14 cellular contexts compared by ENCODE assay signal in the genomic region with DNA sequence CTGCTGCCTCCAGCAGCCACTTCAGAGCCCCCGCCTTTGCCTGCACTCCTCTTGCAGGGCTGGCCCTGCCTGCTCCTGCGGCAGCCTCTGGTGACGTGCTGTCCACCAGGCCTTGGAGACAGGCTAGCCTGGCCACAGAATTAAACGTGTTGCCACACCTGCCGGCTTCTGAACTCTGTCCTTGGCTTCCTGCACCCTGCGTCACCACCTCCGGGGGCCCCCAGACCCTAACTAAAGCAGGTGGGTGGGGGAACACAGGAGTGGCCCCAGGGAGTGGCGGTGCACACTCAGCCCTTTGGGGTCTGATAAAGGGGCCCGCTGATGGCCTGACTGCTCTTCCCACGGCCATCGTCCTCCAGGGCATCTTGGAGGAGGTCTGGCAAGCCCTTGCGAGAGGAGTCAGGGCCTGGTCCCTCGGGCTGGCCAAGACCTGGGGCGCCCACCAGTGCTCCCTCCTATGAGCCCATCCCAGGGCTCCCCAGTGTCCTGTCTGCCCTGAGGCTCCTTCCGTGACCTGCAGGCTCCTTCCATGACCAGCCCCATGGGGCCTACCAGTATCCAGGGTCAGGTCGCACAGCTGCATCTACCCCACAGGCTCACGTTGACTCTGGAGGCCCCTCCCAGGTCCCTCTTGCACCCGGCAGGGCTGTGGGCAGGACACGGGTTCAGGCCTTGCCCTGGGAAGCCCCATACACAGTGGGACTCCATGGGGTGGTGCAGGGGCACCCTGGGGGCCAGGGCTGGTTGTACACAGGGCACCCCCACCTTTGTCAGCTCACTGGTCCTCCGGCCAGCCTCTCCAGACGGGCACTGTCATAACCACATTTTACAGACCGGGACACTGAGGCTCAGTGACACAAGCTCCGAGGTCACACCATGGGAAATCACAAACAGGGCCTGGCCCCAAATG. TPM values are rescaled to one million over a fixed set of nuclear protein-coding genes. Genes with fewer than 3 reads are reported as not detected.
DNase-seq lines count a peak whose midpoint lies in the region; ATAC-seq and TF ChIP-seq lines count a peak whose summit lies in the region.
"Had no signal": no experiment of that assay in that cellular context is flagged by ENCODE, and none has a peak within 500 bp of the region (broad histone marks: within the 10 kb centered on the region; RNA-seq: fewer than 3 reads in every experiment).

No MANE protein-coding gene starts in this region.

- H3K27me3 Mint-ChIP-seq in activated naive CD8-positive, alpha-beta T cell = peaks cover 3% of the 10 kb centered on the region
- H3K27me3 Mint-ChIP-seq in activated naive CD8-positive, alpha-beta T cell treated with anti-CD3 and anti-CD28 coated beads, Interleukin-2, amount 50 U/mL, for 24 hours = peaks cover 11% of the 10 kb centered on the region
- peaks cover 14% of the 10 kb centered on the region for H3K27me3 Mint-ChIP-seq in stimulated activated memory B cell treated with anti-CD40 and anti-IgM and Interleukin-4, amounts not matched to agents 10 μg/mL and 1 μg/mL and 100 μg/mL, for 72 hours

- TF ChIP-seq POLR2A in right lobe of liver (IDR thresholded peaks at IDR 0.05) = no peak

- no peak for ATAC-seq in activated naive CD8-positive, alpha-beta T cell treated with anti-CD3 and anti-CD28 coated beads, Interleukin-2, amount 50 U/mL, for 24 hours
- ATAC-seq in right lobe of liver (no peak), HG03571 (IDR thresholded peaks at IDR 0.05; ENCODE audit: unreplicated experiment) (no peak)
- ATAC-seq in stimulated activated memory B cell treated with anti-CD40 and anti-IgM and Interleukin-4, amounts not matched to agents 10 μg/mL and 1 μg/mL and 100 μg/mL, for 72 hours = no peak
- ATAC-seq: effector memory CD8-positive, alpha-beta T cell had no signal

- 30% methylated on average over 2 of the region's 23 CpGs for WGBS in right lobe of liver (ENCODE audit: insufficient coverage, low coverage, low lambda C conversion rate, missing lambda C conversion rate)

- H3K9me3 ChIP-seq in right lobe of liver = no peaks in the 10 kb centered on the region
- H3K9me3 ChIP-seq: ovary had no signal

- H3K27ac ChIP-seq in VCaP = peak overlapping the region; percentile 99; the same call in 1 of the 2 replicates
- peak overlapping the region in 2 of 3 donors; percentile 61 to 80 for H3K27ac ChIP-seq in right lobe of liver
- H3K27ac ChIP-seq: ovary had no signal

- H3K27ac Mint-ChIP-seq in activated naive CD8-positive, alpha-beta T cell = no peak overlapping the region
- H3K27ac Mint-ChIP-seq in activated naive CD8-positive, alpha-beta T cell treated with anti-CD3 and anti-CD28 coated beads, Interleukin-2, amount 50 U/mL, for 24 hours = no peak overlapping the region
- H3K27ac Mint-ChIP-seq in stimulated activated memory B cell treated with anti-CD40 and anti-IgM and Interleukin-4, amounts not matched to agents 10 μg/mL and 1 μg/mL and 100 μg/mL, for 72 hours = no peak overlapping the region

- H3K27me3 ChIP-seq in right lobe of liver = no peaks in the 10 kb centered on the region

- H3K4me1 ChIP-seq in right lobe of liver = peaks cover 0 to 29% (median 15%) of the 10 kb centered on the region in 4 donors

- no peak for TF ChIP-seq CTCF in VCaP (conservative IDR thresholded peaks at IDR 0.05)
- TF ChIP-seq CTCF in right lobe of liver (IDR thresholded peaks at IDR 0.05) = no peak

- H3K36me3 Mint-ChIP-seq in activated naive CD8-positive, alpha-beta T cell = no peaks in the 10 kb centered on the region
- H3K36me3 Mint-ChIP-seq in activated naive CD8-positive, alpha-beta T cell treated with anti-CD3 and anti-CD28 coated beads, Interleukin-2, amount 50 U/mL, for 24 hours (ENCODE audit: low read depth) = no peaks in the 10 kb centered on the region
- peaks cover 6% of the 10 kb centered on the region for H3K36me3 Mint-ChIP-seq in stimulated activated memory B cell treated with anti-CD40 and anti-IgM and Interleukin-4, amounts not matched to agents 10 μg/mL and 1 μg/mL and 100 μg/mL, for 72 hours

- no peaks in the 10 kb centered on the region for H3K9me3 Mint-ChIP-seq in activated naive CD8-positive, alpha-beta T cell (ENCODE audit: low read depth)
- no peaks in the 10 kb centered on the region for H3K9me3 Mint-ChIP-seq in activated naive CD8-positive, alpha-beta T cell treated with anti-CD3 and anti-CD28 coated beads, Interleukin-2, amount 50 U/mL, for 24 hours
- no peaks in the 10 kb centered on the region for H3K9me3 Mint-ChIP-seq in stimulated activated memory B cell treated with anti-CD40 and anti-IgM and Interleukin-4, amounts not matched to agents 10 μg/mL and 1 μg/mL and 100 μg/mL, for 72 hours
- H3K9me3 Mint-ChIP-seq: effector memory CD8-positive, alpha-beta T cell had no signal

- peaks cover 0 to 4% (median 0%) of the 10 kb centered on the region in 4 donors for H3K36me3 ChIP-seq in right lobe of liver
- H3K36me3 ChIP-seq: ovary had no signal

- H3K4me3 Mint-ChIP-seq in activated naive CD8-positive, alpha-beta T cell = peak overlapping the region; percentile 27
- H3K4me3 Mint-ChIP-seq in activated naive CD8-positive, alpha-beta T cell treated with anti-CD3 and anti-CD28 coated beads, Interleukin-2, amount 50 U/mL, for 24 hours = no peak overlapping the region
- peak overlapping the region; percentile 97 for H3K4me3 Mint-ChIP-seq in stimulated activated memory B cell treated with anti-CD40 and anti-IgM and Interleukin-4, amounts not matched to agents 10 μg/mL and 1 μg/mL and 100 μg/mL, for 72 hours

- intact Hi-C loops in right lobe of liver (cut with DNase I) = no loop called here

- no peak for DNase-seq in activated naive CD8-positive, alpha-beta T cell treated with anti-CD3 and anti-CD28 coated beads, Interleukin-2, amount 50 U/mL, for 24 hours
- peak in 2 of 3 donors; percentile 25 to 59 for DNase-seq in right lobe of liver
- no peak for DNase-seq in Kasumi-1 (lab: John Stamatoyannopoulos, UW)
- no peak for DNase-seq in COLO668 (lab: John Stamatoyannopoulos, UW; ENCODE audit: unreplicated experiment)
- DNase-seq: activated CD8-positive, alpha-beta memory T cell treated with anti-CD3 and anti-CD28 coated beads, Interleukin-2, amount 50 U/mL, for 48 hours; AML-193; effector memory CD8-positive, alpha-beta T cell; NCI-H1436 treated with DMSO at 0.1 percent for 48 hours; NCI-H748 treated with DMSO at 0.1 percent for 48 hours had no signal

- H3K4me3 ChIP-seq in right lobe of liver = no peak overlapping the region

- peaks cover 4% of the 10 kb centered on the region for H3K4me1 Mint-ChIP-seq in activated naive CD8-positive, alpha-beta T cell (ENCODE audit: low read depth)
- H3K4me1 Mint-ChIP-seq in activated naive CD8-positive, alpha-beta T cell treated with anti-CD3 and anti-CD28 coated beads, Interleukin-2, amount 50 U/mL, for 24 hours = peaks cover 15% of the 10 kb centered on the region
- H3K4me1 Mint-ChIP-seq in stimulated activated memory B cell treated with anti-CD40 and anti-IgM and Interleukin-4, amounts not matched to agents 10 μg/mL and 1 μg/mL and 100 μg/mL, for 72 hours = peaks cover 26% of the 10 kb centered on the region

RNA-seq across cellular contexts. Expression of gene MAMDC4, which starts 1.0 kb away (rescaled TPM):
- total RNA-seq in right lobe of liver = 10 to 100 TPM in 4 of 6 experiments, 1 to 10 TPM in 2; 5.7 to 27.9 (median 22.5) TPM

RNA-seq across cellular contexts. Expression of gene PHPT1, which starts 1.9 kb away (rescaled TPM):
- 10 to 100 TPM; 30.5 to 66.6 (median 49.3) TPM for total RNA-seq in right lobe of liver

RNA-seq across cellular contexts. Expression of gene AJM1, which starts 8.8 kb away (rescaled TPM):
- 1 to 10 TPM; 1.7 to 2.8 (median 2.6) TPM for total RNA-seq in right lobe of liver

RNA-seq across cellular contexts. Expression of gene EDF1, which starts 15.0 kb away (rescaled TPM):
- 100 to 1,000 TPM; 216 to 486 (median 227) TPM for total RNA-seq in right lobe of liver

RNA-seq across cellular contexts. Expression of gene TRAF2, which starts 35.2 kb away (rescaled TPM):
- total RNA-seq in right lobe of liver = 1 to 10 TPM; 5.8 to 8.8 (median 7.1) TPM

Comparison
In these comparisons a context has a peak if more than half of its experiments do, and no peak if none do; other contexts are left out.
1. DNase-seq: peak in right lobe of liver (2 of 3); none in activated naive CD8-positive, alpha-beta T cell treated with anti-CD3 and anti-CD28 coated beads, Interleukin-2, amount 50 U/mL, for 24 hours (single experiment), Kasumi-1 (0 of 2) and COLO668 (single experiment).